In the genomic region with DNA sequence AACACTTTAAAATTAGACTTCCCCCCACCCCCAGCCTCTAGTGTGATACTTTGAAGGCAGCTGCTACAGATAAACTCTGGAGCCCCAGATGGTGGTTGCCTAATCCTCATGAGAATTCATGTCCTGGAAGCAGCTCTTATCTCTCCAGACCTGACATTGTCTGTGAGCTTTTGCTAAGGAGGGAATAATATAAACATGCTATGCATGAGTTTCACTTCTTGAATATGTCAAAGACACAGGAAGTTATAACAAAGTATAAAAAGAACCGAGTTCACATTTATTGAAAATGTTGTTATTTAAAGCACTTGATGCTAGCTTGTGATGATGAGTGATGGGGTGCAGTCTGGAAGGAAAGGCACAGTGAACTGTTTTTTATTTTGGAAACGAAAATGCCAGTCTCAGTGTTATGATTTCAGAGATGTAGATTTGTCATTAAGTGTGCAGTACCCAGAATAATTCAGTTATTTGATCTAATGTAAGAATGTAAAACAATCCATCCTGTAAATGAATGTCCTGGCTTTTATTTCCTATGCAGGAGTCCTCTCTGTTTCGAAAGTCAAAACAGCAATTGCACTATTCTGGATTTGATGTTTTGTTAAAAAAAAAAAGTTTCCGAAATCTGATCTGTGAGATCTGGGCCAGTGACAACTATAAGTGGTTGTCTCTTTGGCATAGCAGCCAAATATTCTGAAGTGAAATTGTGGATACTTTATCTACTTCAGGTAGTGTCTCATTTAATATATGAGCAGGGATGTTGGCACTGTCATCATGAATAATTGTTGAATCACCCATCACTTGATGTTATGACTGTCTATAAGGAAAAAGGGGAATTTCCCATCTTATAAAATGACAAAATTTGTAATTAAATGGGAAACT, we compare ENCODE assay signal across 1 cellular context.
TF ChIP-seq lines count a peak whose summit lies in the region.

No MANE protein-coding gene starts in this region.

TF ChIP-seq in GM12878, 131 proteins besides CTCF, POLR2A, EP300 and RAD21 (continued from another document and continues in another):
- TF ChIP-seq, protein P1, sequence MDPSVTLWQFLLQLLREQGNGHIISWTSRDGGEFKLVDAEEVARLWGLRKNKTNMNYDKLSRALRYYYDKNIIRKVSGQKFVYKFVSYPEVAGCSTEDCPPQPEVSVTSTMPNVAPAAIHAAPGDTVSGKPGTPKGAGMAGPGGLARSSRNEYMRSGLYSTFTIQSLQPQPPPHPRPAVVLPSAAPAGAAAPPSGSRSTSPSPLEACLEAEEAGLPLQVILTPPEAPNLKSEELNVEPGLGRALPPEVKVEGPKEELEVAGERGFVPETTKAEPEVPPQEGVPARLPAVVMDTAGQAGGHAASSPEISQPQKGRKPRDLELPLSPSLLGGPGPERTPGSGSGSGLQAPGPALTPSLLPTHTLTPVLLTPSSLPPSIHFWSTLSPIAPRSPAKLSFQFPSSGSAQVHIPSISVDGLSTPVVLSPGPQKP (IDR thresholded peaks at IDR 0.05; ENCODE audit: low read depth, low read length), result no peak
- TF ChIP-seq FOXM1 (IDR thresholded peaks at IDR 0.05; ENCODE audit: low read depth, low read length), result peak; percentile 85
- TF ChIP-seq, protein P2, sequence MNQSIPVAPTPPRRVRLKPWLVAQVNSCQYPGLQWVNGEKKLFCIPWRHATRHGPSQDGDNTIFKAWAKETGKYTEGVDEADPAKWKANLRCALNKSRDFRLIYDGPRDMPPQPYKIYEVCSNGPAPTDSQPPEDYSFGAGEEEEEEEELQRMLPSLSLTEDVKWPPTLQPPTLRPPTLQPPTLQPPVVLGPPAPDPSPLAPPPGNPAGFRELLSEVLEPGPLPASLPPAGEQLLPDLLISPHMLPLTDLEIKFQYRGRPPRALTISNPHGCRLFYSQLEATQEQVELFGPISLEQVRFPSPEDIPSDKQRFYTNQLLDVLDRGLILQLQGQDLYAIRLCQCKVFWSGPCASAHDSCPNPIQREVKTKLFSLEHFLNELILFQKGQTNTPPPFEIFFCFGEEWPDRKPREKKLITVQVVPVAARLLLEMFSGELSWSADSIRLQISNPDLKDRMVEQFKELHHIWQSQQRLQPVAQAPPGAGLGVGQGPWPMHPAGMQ (IDR thresholded peaks at IDR 0.05; ENCODE audit: borderline replicate concordance), result no peak
- no peak for TF ChIP-seq CBFB (IDR thresholded peaks at IDR 0.05; ENCODE audit: low read depth)
- no peak for TF ChIP-seq BRCA1 (IDR thresholded peaks at IDR 0.05; ENCODE audit: low read depth, low read length)
- TF ChIP-seq ZBTB4 (CRISPR knock-in tag; IDR thresholded peaks at IDR 0.05), result no peak
- TF ChIP-seq SMC3 (IDR thresholded peaks at IDR 0.05; ENCODE audit: borderline replicate concordance, low read length), result no peak
- TF ChIP-seq, protein P3, sequence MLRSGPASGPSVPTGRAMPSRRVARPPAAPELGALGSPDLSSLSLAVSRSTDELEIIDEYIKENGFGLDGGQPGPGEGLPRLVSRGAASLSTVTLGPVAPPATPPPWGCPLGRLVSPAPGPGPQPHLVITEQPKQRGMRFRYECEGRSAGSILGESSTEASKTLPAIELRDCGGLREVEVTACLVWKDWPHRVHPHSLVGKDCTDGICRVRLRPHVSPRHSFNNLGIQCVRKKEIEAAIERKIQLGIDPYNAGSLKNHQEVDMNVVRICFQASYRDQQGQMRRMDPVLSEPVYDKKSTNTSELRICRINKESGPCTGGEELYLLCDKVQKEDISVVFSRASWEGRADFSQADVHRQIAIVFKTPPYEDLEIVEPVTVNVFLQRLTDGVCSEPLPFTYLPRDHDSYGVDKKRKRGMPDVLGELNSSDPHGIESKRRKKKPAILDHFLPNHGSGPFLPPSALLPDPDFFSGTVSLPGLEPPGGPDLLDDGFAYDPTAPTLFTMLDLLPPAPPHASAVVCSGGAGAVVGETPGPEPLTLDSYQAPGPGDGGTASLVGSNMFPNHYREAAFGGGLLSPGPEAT (IDR thresholded peaks at IDR 0.05; ENCODE audit: low read depth), result peak; percentile 56; the same call in 1 of the 2 replicates
- no peak for TF ChIP-seq NKRF (conservative IDR thresholded peaks at IDR 0.05)
- no peak for TF ChIP-seq YBX1 (IDR thresholded peaks at IDR 0.05)
- TF ChIP-seq, protein P4, sequence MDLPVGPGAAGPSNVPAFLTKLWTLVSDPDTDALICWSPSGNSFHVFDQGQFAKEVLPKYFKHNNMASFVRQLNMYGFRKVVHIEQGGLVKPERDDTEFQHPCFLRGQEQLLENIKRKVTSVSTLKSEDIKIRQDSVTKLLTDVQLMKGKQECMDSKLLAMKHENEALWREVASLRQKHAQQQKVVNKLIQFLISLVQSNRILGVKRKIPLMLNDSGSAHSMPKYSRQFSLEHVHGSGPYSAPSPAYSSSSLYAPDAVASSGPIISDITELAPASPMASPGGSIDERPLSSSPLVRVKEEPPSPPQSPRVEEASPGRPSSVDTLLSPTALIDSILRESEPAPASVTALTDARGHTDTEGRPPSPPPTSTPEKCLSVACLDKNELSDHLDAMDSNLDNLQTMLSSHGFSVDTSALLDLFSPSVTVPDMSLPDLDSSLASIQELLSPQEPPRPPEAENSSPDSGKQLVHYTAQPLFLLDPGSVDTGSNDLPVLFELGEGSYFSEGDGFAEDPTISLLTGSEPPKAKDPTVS (IDR thresholded peaks at IDR 0.05; ENCODE audit: low read depth, low read length), result no peak
- TF ChIP-seq ZBTB33 (IDR thresholded peaks at IDR 0.05), result no peak
- TF ChIP-seq, protein P5, sequence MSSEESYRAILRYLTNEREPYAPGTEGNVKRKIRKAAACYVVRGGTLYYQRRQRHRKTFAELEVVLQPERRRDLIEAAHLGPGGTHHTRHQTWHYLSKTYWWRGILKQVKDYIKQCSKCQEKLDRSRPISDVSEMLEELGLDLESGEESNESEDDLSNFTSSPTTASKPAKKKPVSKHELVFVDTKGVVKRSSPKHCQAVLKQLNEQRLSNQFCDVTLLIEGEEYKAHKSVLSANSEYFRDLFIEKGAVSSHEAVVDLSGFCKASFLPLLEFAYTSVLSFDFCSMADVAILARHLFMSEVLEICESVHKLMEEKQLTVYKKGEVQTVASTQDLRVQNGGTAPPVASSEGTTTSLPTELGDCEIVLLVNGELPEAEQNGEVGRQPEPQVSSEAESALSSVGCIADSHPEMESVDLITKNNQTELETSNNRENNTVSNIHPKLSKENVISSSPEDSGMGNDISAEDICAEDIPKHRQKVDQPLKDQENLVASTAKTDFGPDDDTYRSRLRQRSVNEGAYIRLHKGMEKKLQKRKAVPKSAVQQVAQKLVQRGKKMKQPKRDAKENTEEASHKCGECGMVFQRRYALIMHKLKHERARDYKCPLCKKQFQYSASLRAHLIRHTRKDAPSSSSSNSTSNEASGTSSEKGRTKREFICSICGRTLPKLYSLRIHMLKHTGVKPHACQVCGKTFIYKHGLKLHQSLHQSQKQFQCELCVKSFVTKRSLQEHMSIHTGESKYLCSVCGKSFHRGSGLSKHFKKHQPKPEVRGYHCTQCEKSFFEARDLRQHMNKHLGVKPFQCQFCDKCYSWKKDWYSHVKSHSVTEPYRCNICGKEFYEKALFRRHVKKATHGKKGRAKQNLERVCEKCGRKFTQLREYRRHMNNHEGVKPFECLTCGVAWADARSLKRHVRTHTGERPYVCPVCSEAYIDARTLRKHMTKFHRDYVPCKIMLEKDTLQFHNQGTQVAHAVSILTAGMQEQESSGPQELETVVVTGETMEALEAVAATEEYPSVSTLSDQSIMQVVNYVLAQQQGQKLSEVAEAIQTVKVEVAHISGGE (CRISPR knock-in tag; IDR thresholded peaks at IDR 0.05), result no peak
- no peak for TF ChIP-seq E2F4 (IDR thresholded peaks at IDR 0.05; ENCODE audit: low read depth, low read length)
- no peak for TF ChIP-seq KDM1A (IDR thresholded peaks at IDR 0.05; ENCODE audit: borderline replicate concordance)
- no peak for TF ChIP-seq SUZ12 (IDR thresholded peaks at IDR 0.05; ENCODE audit: unreplicated experiment)
- TF ChIP-seq ZNF622 (IDR thresholded peaks at IDR 0.05), result no peak
- TF ChIP-seq MEF2B (IDR thresholded peaks at IDR 0.05; ENCODE audit: partially characterized antibody, poor library complexity, severe bottlenecking), result peak; percentile 91
- TF ChIP-seq, protein P6, sequence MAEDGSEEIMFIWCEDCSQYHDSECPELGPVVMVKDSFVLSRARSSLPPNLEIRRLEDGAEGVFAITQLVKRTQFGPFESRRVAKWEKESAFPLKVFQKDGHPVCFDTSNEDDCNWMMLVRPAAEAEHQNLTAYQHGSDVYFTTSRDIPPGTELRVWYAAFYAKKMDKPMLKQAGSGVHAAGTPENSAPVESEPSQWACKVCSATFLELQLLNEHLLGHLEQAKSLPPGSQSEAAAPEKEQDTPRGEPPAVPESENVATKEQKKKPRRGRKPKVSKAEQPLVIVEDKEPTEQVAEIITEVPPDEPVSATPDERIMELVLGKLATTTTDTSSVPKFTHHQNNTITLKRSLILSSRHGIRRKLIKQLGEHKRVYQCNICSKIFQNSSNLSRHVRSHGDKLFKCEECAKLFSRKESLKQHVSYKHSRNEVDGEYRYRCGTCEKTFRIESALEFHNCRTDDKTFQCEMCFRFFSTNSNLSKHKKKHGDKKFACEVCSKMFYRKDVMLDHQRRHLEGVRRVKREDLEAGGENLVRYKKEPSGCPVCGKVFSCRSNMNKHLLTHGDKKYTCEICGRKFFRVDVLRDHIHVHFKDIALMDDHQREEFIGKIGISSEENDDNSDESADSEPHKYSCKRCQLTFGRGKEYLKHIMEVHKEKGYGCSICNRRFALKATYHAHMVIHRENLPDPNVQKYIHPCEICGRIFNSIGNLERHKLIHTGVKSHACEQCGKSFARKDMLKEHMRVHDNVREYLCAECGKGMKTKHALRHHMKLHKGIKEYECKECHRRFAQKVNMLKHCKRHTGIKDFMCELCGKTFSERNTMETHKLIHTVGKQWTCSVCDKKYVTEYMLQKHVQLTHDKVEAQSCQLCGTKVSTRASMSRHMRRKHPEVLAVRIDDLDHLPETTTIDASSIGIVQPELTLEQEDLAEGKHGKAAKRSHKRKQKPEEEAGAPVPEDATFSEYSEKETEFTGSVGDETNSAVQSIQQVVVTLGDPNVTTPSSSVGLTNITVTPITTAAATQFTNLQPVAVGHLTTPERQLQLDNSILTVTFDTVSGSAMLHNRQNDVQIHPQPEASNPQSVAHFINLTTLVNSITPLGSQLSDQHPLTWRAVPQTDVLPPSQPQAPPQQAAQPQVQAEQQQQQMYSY (CRISPR knock-in tag; IDR thresholded peaks at IDR 0.05), result no peak
- no peak for TF ChIP-seq FOXK2 (IDR thresholded peaks at IDR 0.05)
- peak; percentile 66 for TF ChIP-seq DPF2 (IDR thresholded peaks at IDR 0.05)
- no peak for TF ChIP-seq SP1 (IDR thresholded peaks at IDR 0.05; ENCODE audit: low read depth, low read length)
- TF ChIP-seq SRF (IDR thresholded peaks at IDR 0.05; ENCODE audit: low read depth in 2 of 2, low read length in 2 of 2), result no peak
- TF ChIP-seq WRNIP1 (IDR thresholded peaks at IDR 0.05; ENCODE audit: borderline replicate concordance, low read depth, low read length), result no peak
- TF ChIP-seq HDGF (IDR thresholded peaks at IDR 0.05), result no peak
- no peak for TF ChIP-seq RCOR1 (conservative IDR thresholded peaks at IDR 0.05; ENCODE audit: low read depth, low read length)
- TF ChIP-seq MTA3 (IDR thresholded peaks at IDR 0.05; ENCODE audit: borderline replicate concordance, low read length), result no peak; the same call in 1 of the 2 replicates
- TF ChIP-seq TARDBP (IDR thresholded peaks at IDR 0.05; ENCODE audit: borderline replicate concordance), result no peak
